ENCODE assay signal across 28 cellular contexts in genomic region chr5:9514968-9515367, GRCh38. TPM values are rescaled to one million over a fixed set of nuclear protein-coding genes. Genes with fewer than 3 reads are reported as not detected.
DNase-seq lines count a peak whose midpoint lies in the region; ATAC-seq, FAIRE-seq and TF ChIP-seq lines count a peak whose summit lies in the region.
"Had no signal": no experiment of that assay in that cellular context is flagged by ENCODE, and none has a peak within 500 bp of the region (broad histone marks: within the 10 kb centered on the region; RNA-seq: fewer than 3 reads in every experiment).

No MANE protein-coding gene starts in this region.

- peak; percentile 65 for FAIRE-seq in GM12878 (lab: Jason Lieb, UNC)
- FAIRE-seq: A549, D721Med, GM12891, GM18507, H1 had no signal

- no peaks in the 10 kb centered on the region for H4K20me1 ChIP-seq in GM12878 (ENCODE audit: control insufficient read depth, insufficient read depth)
- peaks cover 61% of the 10 kb centered on the region for H4K20me1 ChIP-seq in smooth muscle cell (ENCODE audit: low read depth)
- H4K20me1 ChIP-seq: BLaER1 treated with 17β-estradiol and CSF1 and Interleukin-3, amounts not matched to agents 10 nM and 100 nM had no signal

- no peak for TF ChIP-seq RAD21 in GM12878 (IDR thresholded peaks at IDR 0.05; ENCODE audit: insufficient read depth, low read depth, low read length)

- H3K9me3 ChIP-seq in GM12878 (replicated peaks; ENCODE audit: control insufficient read depth, insufficient read depth, low read length): no peaks in the 10 kb centered on the region; the same call in 2 of the 3 replicates
- H3K9me3 ChIP-seq in cardiac muscle cell (ENCODE audit: low read depth): no peaks in the 10 kb centered on the region
- no peaks in the 10 kb centered on the region for H3K9me3 ChIP-seq in left ventricle myocardium inferior (replicated peaks)
- peaks cover 1% of the 10 kb centered on the region for H3K9me3 ChIP-seq in right cardiac atrium (ENCODE audit: control insufficient read depth, low read length)
- no peaks in the 10 kb centered on the region for H3K9me3 ChIP-seq in mucosa of descending colon
- no peaks in the 10 kb centered on the region for H3K9me3 ChIP-seq in smooth muscle cell (replicated peaks; ENCODE audit: low read depth)
- H3K9me3 ChIP-seq: A549; BE2C; BLaER1 treated with 17β-estradiol and CSF1 and Interleukin-3, amounts not matched to agents 10 nM and 100 nM had no signal

- CTCF ChIA-PET in GM12878 (lab: Yijun Ruan, JAX): interaction anchor here (0.6 to 0.7 kb wide), 2 partner anchors 157 to 1173 kb away, joined by 3 to 4 read pairs; no protein-coding TSS in a partner anchor

- peaks cover 6% of the 10 kb centered on the region for H3F3A ChIP-seq in smooth muscle cell (ENCODE audit: low read depth)

- no peak overlapping the region for H3K27ac ChIP-seq in GM12878 (ENCODE audit: control insufficient read depth, insufficient read depth)
- peak overlapping the region; percentile 22 for H3K27ac ChIP-seq in cardiac muscle cell
- peak overlapping the region; percentile 83 for H3K27ac ChIP-seq in left ventricle myocardium inferior (replicated peaks)
- H3K27ac ChIP-seq in right cardiac atrium (ENCODE audit: low read length): peak overlapping the region; percentile 80
- no peak overlapping the region for H3K27ac ChIP-seq in smooth muscle cell (ENCODE audit: low read depth)
- H3K27ac ChIP-seq: A549; BLaER1 treated with 17β-estradiol and CSF1 and Interleukin-3, amounts not matched to agents 10 nM and 100 nM; GM23248 had no signal

- H3K27me3 ChIP-seq in GM12878 (replicated peaks in 1 of 2; ENCODE audit: control insufficient read depth in 2 of 2, insufficient read depth in 2 of 2, low read length in 1 of 2) (no peaks in the 10 kb centered on the region; a peak in 1 of 4 replicates), cardiac muscle cell (no peaks in the 10 kb centered on the region), left ventricle myocardium inferior (ENCODE audit: low read depth) (no peaks in the 10 kb centered on the region), right cardiac atrium (ENCODE audit: control insufficient read depth, insufficient read depth) (no peaks in the 10 kb centered on the region), smooth muscle cell (ENCODE audit: low read depth) (no peaks in the 10 kb centered on the region)
- H3K27me3 ChIP-seq: BLaER1 treated with 17β-estradiol and CSF1 and Interleukin-3, amounts not matched to agents 10 nM and 100 nM had no signal

- SMC1A ChIA-PET in GM12878 (lab: Charles Lee; ENCODE audit: uncharacterized antibody, unreplicated experiment): interaction anchor here (0.9 to 2.0 kb wide), 2 partner anchors 9 to 27 kb away, joined by 3 to 5 read pairs; no protein-coding TSS in a partner anchor

- H3K79me2 ChIP-seq in GM12878 (ENCODE audit: control insufficient read depth, insufficient read depth, low read length): no peaks in the 10 kb centered on the region
- peaks cover 74% of the 10 kb centered on the region for H3K79me2 ChIP-seq in smooth muscle cell (ENCODE audit: low read depth)

- 0% methylated on average over 2 of the region's 2 CpGs for whole genome bisulfite sequencing in GM12878 (ENCODE audit: insufficient coverage, insufficient replicate concordance, low lambda C conversion rate, missing lambda C conversion rate)
- WGBS in right cardiac atrium: 59% methylated on average over 2 of the region's 2 CpGs
- 97% methylated on average over 2 of the region's 2 CpGs for WGBS in smooth muscle cell (ENCODE audit: low lambda C conversion rate)

- ATAC-seq in GM12878 (no peak), right cardiac atrium (peak; percentile 62 to 64), mucosa of descending colon (no peak)
- ATAC-seq: A549 had no signal

- TF ChIP-seq CTCF in GM12878 (IDR thresholded peaks at IDR 0.05 in 2 of 3, conservative IDR thresholded peaks at IDR 0.05 in 1 of 3; ENCODE audit: control insufficient read depth in 2 of 3, extremely low read depth in 1 of 3, insufficient read depth in 1 of 3, low read depth in 3 of 3, low read length in 3 of 3) (no peak), cardiac muscle cell (IDR thresholded peaks at IDR 0.05; ENCODE audit: low read depth, low read length) (no peak), left ventricle myocardium inferior (IDR thresholded peaks at IDR 0.05; ENCODE audit: borderline replicate concordance) (no peak), mucosa of descending colon (IDR thresholded peaks at IDR 0.05) (no peak), smooth muscle cell (IDR thresholded peaks at IDR 0.05; ENCODE audit: borderline replicate concordance, insufficient read depth, poor library complexity, severe bottlenecking) (no peak)

- in situ Hi-C loops in GM12878 (cut with MboI): no loop called here

- H2AFZ ChIP-seq in GM12878 (ENCODE audit: control insufficient read depth, low read depth, low read length): no peak overlapping the region
- no peak overlapping the region for H2AFZ ChIP-seq in smooth muscle cell (ENCODE audit: low read depth)
- H2AFZ ChIP-seq: GM23248 had no signal

- DNase-seq in GM12878 (ENCODE audit: low read depth, low spot score) (no peak), cardiac muscle cell (ENCODE audit: low read depth in 1 of 2, low spot score in 1 of 2) (peak in 1 of 2 donors; percentile 34), left ventricle myocardium inferior (no peak), right cardiac atrium (no peak), RKO (ENCODE audit: low spot score) (no peak), mucosa of descending colon (no peak), smooth muscle cell (lab: John Stamatoyannopoulos, UW; ENCODE audit: unreplicated experiment) (no peak), NCI-H2029 (lab: John Stamatoyannopoulos, UW) (no peak)
- DNase-seq: 8988T; ACHN; AML-193; BE2C; CD4-positive, alpha-beta T cell; CD8-positive, alpha-beta memory T cell; DMS 273 treated with DMSO at 0.1 percent for 48 hours; DMS79; EL; GDM1; GM23248; H7; HCEC 1CT had no signal

- H3K4me2 ChIP-seq in GM12878 (ENCODE audit: control insufficient read depth, insufficient read depth): no peak overlapping the region
- no peak overlapping the region for H3K4me2 ChIP-seq in smooth muscle cell
- H3K4me2 ChIP-seq: A549; BLaER1 treated with 17β-estradiol and CSF1 and Interleukin-3, amounts not matched to agents 10 nM and 100 nM had no signal

- RAD21 ChIA-PET in GM12878 (lab: Charles Lee; ENCODE audit: unreplicated experiment): no interaction called here

- H3K4me3 ChIP-seq in GM12878: no peak overlapping the region
- H3K4me3 ChIP-seq in cardiac muscle cell: no peak overlapping the region
- no peak overlapping the region for H3K4me3 ChIP-seq in left ventricle myocardium inferior
- H3K4me3 ChIP-seq in right cardiac atrium (ENCODE audit: low read length): no peak overlapping the region
- no peak overlapping the region for H3K4me3 ChIP-seq in mucosa of descending colon
- H3K4me3 ChIP-seq in smooth muscle cell: no peak overlapping the region
- H3K4me3 ChIP-seq: A549; BLaER1 treated with 17β-estradiol and CSF1 and Interleukin-3, amounts not matched to agents 10 nM and 100 nM; GM23248 had no signal

- no peak for TF ChIP-seq POLR2A in GM12878 (IDR thresholded peaks at IDR 0.05; ENCODE audit: low read depth, low read length)

- POLR2A ChIA-PET in GM12878 (lab: Charles Lee): no interaction called here

- intact Hi-C loops in GM12878 (cut with micrococcal nuclease; ENCODE audit: unreplicated experiment): no loop called here
- intact Hi-C loops in left ventricle myocardium inferior (cut with micrococcal nuclease): no loop called here
- intact Hi-C loops in right cardiac atrium (cut with DNase I): no loop called here
- intact Hi-C loops in mucosa of descending colon (cut with DNase I, micrococcal nuclease): no loop called here

- H3K4me1 ChIP-seq in GM12878 (ENCODE audit: control insufficient read depth, insufficient read depth, low read length) (no peaks in the 10 kb centered on the region), cardiac muscle cell (ENCODE audit: low read depth) (peaks cover 36% of the 10 kb centered on the region), left ventricle myocardium inferior (peaks cover 72% of the 10 kb centered on the region), right cardiac atrium (ENCODE audit: control insufficient read depth, insufficient read depth, low read length) (peaks cover 3% of the 10 kb centered on the region), mucosa of descending colon (ENCODE audit: low read depth) (no peaks in the 10 kb centered on the region), smooth muscle cell (ENCODE audit: low read depth) (peaks cover 3% of the 10 kb centered on the region)
- H3K4me1 ChIP-seq: A549, BE2C had no signal

- no TSS peak for BruUV-seq in GM12878 (replicated peaks; lab: Mats Ljungman, UMichigan)

- H3K36me3 ChIP-seq in GM12878 (ENCODE audit: control insufficient read depth in 2 of 2, insufficient read depth in 2 of 2, low read length in 1 of 2) (no peaks in the 10 kb centered on the region), cardiac muscle cell (no peaks in the 10 kb centered on the region), left ventricle myocardium inferior (no peaks in the 10 kb centered on the region), mucosa of descending colon (ENCODE audit: low read depth) (no peaks in the 10 kb centered on the region), smooth muscle cell (ENCODE audit: low read depth) (no peaks in the 10 kb centered on the region)
- H3K36me3 ChIP-seq: BE2C; BLaER1 treated with 17β-estradiol and CSF1 and Interleukin-3, amounts not matched to agents 10 nM and 100 nM had no signal

- H3K9ac ChIP-seq in GM12878 (ENCODE audit: control insufficient read depth, insufficient read depth, low read length): no peak overlapping the region
- no peak overlapping the region for H3K9ac ChIP-seq in smooth muscle cell (ENCODE audit: low read depth)
- H3K9ac ChIP-seq: BLaER1 treated with 17β-estradiol and CSF1 and Interleukin-3, amounts not matched to agents 10 nM and 100 nM; GM23248 had no signal

- no peak for TF ChIP-seq EP300 in GM12878 (IDR thresholded peaks at IDR 0.05; ENCODE audit: borderline replicate concordance in 1 of 2, control insufficient read depth in 1 of 2, low read depth in 2 of 2, low read length in 2 of 2)

RNA-seq across cellular contexts. Expression of gene SEMA5A, which starts 30.9 kb away (rescaled TPM):
- total RNA-seq in GM12878 (2013; cell fraction: nucleolus; rRNA removed): 0.54 and 1.0 TPM in 2 replicates
- total RNA-seq in GM12878 (2014; rRNA removed): 0.05 and 0.06 TPM in 2 replicates
- 0.13 and 0.28 TPM in 2 replicates for total RNA-seq in GM12878 (2014; rRNA removed; fragmentation: Illumina TruSeq; extraction: Trizol)
- total RNA-seq in GM12878 (2021): 0.21 and 0.28 TPM in 2 replicates
- 0.42 TPM for polyA plus RNA-seq in GM12878 (2011; ENCODE audit: low read depth)
- 2.4 and 2.6 TPM in 2 replicates for polyA plus RNA-seq in GM12878 (2011; rRNA removed)
- polyA plus RNA-seq in GM12878 (2011; cell fraction: cytosol; rRNA removed): 2.0 and 2.2 TPM in 2 replicates
- polyA plus RNA-seq in GM12878 (2011; cell fraction: nucleus; rRNA removed): 1.7 and 1.8 TPM in 2 replicates
- 0.18 and 0.31 TPM in 2 replicates for polyA plus RNA-seq in GM12878 (2012)
- 0.06 and 0.12 TPM in 2 replicates for polyA plus RNA-seq in GM12878 (2014; fragmentation: Illumina TruSeq; extraction: Trizol)
- under 1 TPM; 0.03 to 0.04 TPM for polyA plus RNA-seq in GM12878 (2014; fragmentation: Nextera tagmentation; extraction: Ambion mirVana)
- 0.01 and 0.04 TPM in 2 replicates for polyA plus RNA-seq in GM12878 (2014; rRNA removed)
- under 1 TPM in 1 of 2 experiments, not detected in 1; 0.09 TPM for polyA plus RNA-seq in GM12878 (2016; fragmentation: Nextera tagmentation; extraction: Ambion mirVana)
- 4.0 and 4.2 TPM in 2 replicates for polyA minus RNA-seq in GM12878 (2011; rRNA and poly(A)+ RNA removed)
- polyA minus RNA-seq in GM12878 (2011; cell fraction: cytosol; rRNA and poly(A)+ RNA removed): 1.5 and 1.6 TPM in 2 replicates
- polyA minus RNA-seq in GM12878 (2011; cell fraction: nucleus; rRNA and poly(A)+ RNA removed): 2.5 and 4.3 TPM in 2 replicates
- total RNA-seq in cardiac muscle cell: 14.6 and 16.6 TPM in 2 replicates
- 12.9 and 15.7 TPM in 2 replicates for polyA plus RNA-seq in cardiac muscle cell
- total RNA-seq in left ventricle myocardium inferior: 43.2 TPM
- 10 to 100 TPM; 23.2 to 28.2 (median 25.3) TPM for total RNA-seq in right cardiac atrium
- 6.7 TPM for polyA plus RNA-seq in right cardiac atrium
- total RNA-seq in mucosa of descending colon: 10 to 100 TPM; 20.3 to 43.8 (median 33.6) TPM
- total RNA-seq in smooth muscle cell: 65.1 and 67.0 TPM in 2 replicates
- 21.6 and 34.7 TPM in 2 replicates for polyA plus RNA-seq in smooth muscle cell
- total RNA-seq: CD8-positive, alpha-beta memory T cell had no signal
- polyA plus RNA-seq: A549; CD14-positive monocyte; CD8-positive, alpha-beta memory T cell had no signal

Comparison
In these comparisons a context has a peak if more than half of its experiments do, and no peak if none do; other contexts are left out.
1. ATAC-seq: peak in right cardiac atrium (2 of 2); none in GM12878 (single experiment) and mucosa of descending colon (single experiment).
2. H3K27ac ChIP-seq: peak in cardiac muscle cell (single experiment), left ventricle myocardium inferior (single experiment) and right cardiac atrium (single experiment); none in GM12878 (single experiment) and smooth muscle cell (single experiment).